In genomic region chr5:116084231-116084630, GRCh38 we compare ENCODE assay signal across 9 cellular contexts. TPM values are rescaled to one million over a fixed set of nuclear protein-coding genes. Genes with fewer than 3 reads are reported as not detected.
A peak's percentile ranks its signal among the peaks of the same experiment; 100 is the strongest.
DNase-seq lines count a peak whose midpoint lies in the region; ATAC-seq and TF ChIP-seq lines count a peak whose summit lies in the region.
"Had no signal": no experiment of that assay in that cellular context is flagged by ENCODE, and none has a peak within 500 bp of the region (broad histone marks: within the 10 kb centered on the region; RNA-seq: fewer than 3 reads in every experiment).

No MANE protein-coding gene starts in this region.

- H3F3A ChIP-seq in MM.1S (ENCODE audit: insufficient read depth, low read length) = no peaks in the 10 kb centered on the region

- H3K27me3 ChIP-seq in MM.1S (replicated peaks; ENCODE audit: insufficient read depth, low read length) (no peaks in the 10 kb centered on the region), foreskin keratinocyte (no peaks in the 10 kb centered on the region)

- H3K4me2 ChIP-seq in MM.1S (ENCODE audit: low read depth, low read length) = peak overlapping the region; percentile 93

- H3K36me3 ChIP-seq in HEK293 (ENCODE audit: control insufficient read depth in 2 of 2, insufficient read depth in 1 of 2, low read length in 2 of 2) = no peaks in the 10 kb centered on the region
- no peaks in the 10 kb centered on the region for H3K36me3 ChIP-seq in MM.1S (replicated peaks; ENCODE audit: insufficient read depth, low read length)

- H3K4me1 Mint-ChIP-seq in activated T-cell treated with anti-CD3 and anti-CD28 coated beads, Interleukin-2, amount 50 U/mL, for 24 hours (ENCODE audit: low read depth) = peaks cover 48% of the 10 kb centered on the region
- peaks cover 25% of the 10 kb centered on the region for H3K4me1 Mint-ChIP-seq in osteocyte (ENCODE audit: unreplicated experiment)

- H3K9me3 ChIP-seq in HEK293 (ENCODE audit: control insufficient read depth, insufficient read depth, low read depth, low read length) = no peaks in the 10 kb centered on the region
- no peaks in the 10 kb centered on the region for H3K9me3 ChIP-seq in MM.1S (replicated peaks; ENCODE audit: insufficient read depth, low read length)

- CTCF ChIA-PET in HEK293 (lab: Yijun Ruan, JAX) = no interaction called here

- H4K20me1 ChIP-seq in MM.1S (ENCODE audit: insufficient read depth, low read length) = no peaks in the 10 kb centered on the region

- H2AFZ ChIP-seq in MM.1S (ENCODE audit: low read length) = peak overlapping the region; percentile 49

- H3K79me2 ChIP-seq in MM.1S (ENCODE audit: low read length) = peaks cover 15% of the 10 kb centered on the region

- DNase-seq in NCI-H2227 (lab: John Stamatoyannopoulos, UW; ENCODE audit: unreplicated experiment) = peak; percentile 9
- no peak for DNase-seq in NCI-H2227 treated with DMSO at 0.1 percent for 48 hours (lab: John Stamatoyannopoulos, UW)
- DNase-seq in MM.1S = no peak
- peak; percentile 52 for DNase-seq in activated T-cell treated with anti-CD3 and anti-CD28 coated beads, Interleukin-2, amount 50 U/mL, for 24 hours
- peak; percentile 29 to 38 for DNase-seq in foreskin keratinocyte
- DNase-seq in osteocyte (ENCODE audit: extremely low spot score, unreplicated experiment) = no peak
- DNase-seq in GM19238 (ENCODE audit: insufficient read length, low spot score) = no peak

- POLR2A ChIA-PET in HEK293 (lab: Yijun Ruan, JAX) = interaction anchor here (0.6 to 2.3 kb wide), 4 partner anchors 8 to 408 kb away, joined by 3 to 7 read pairs (median 4); partner anchors contain the start of gene ATG12

- H3K9me3 Mint-ChIP-seq in activated T-cell treated with anti-CD3 and anti-CD28 coated beads, Interleukin-2, amount 50 U/mL, for 24 hours = no peaks in the 10 kb centered on the region
- H3K9me3 Mint-ChIP-seq in osteocyte (ENCODE audit: unreplicated experiment) = peaks cover 15% of the 10 kb centered on the region

- ATAC-seq in foreskin keratinocyte = peak; percentile 63

- H3K27me3 Mint-ChIP-seq in activated T-cell treated with anti-CD3 and anti-CD28 coated beads, Interleukin-2, amount 50 U/mL, for 24 hours = no peaks in the 10 kb centered on the region
- H3K27me3 Mint-ChIP-seq in osteocyte (ENCODE audit: unreplicated experiment) = no peaks in the 10 kb centered on the region

- H3K36me3 Mint-ChIP-seq in activated T-cell treated with anti-CD3 and anti-CD28 coated beads, Interleukin-2, amount 50 U/mL, for 24 hours (ENCODE audit: low read depth) = peaks cover 47% of the 10 kb centered on the region
- peaks cover 20% of the 10 kb centered on the region for H3K36me3 Mint-ChIP-seq in osteocyte (ENCODE audit: unreplicated experiment)

- H3K27ac Mint-ChIP-seq in activated T-cell treated with anti-CD3 and anti-CD28 coated beads, Interleukin-2, amount 50 U/mL, for 24 hours = peak overlapping the region; percentile 94
- peak overlapping the region; percentile 93 for H3K27ac Mint-ChIP-seq in osteocyte (ENCODE audit: unreplicated experiment)

- H3K27ac ChIP-seq in HEK293 (ENCODE audit: extremely low read depth, low read depth, low read length) = no peak overlapping the region
- H3K27ac ChIP-seq in MM.1S (ENCODE audit: low read length) = no peak overlapping the region
- H3K27ac ChIP-seq in foreskin keratinocyte = peak overlapping the region; percentile 56

- no peaks in the 10 kb centered on the region for H3K9me2 ChIP-seq in MM.1S (replicated peaks; ENCODE audit: insufficient read depth, low read length)

- peak overlapping the region; percentile 84; the same call in 1 of the 2 replicates for H3K9ac ChIP-seq in MM.1S (ENCODE audit: low read length)

- TF ChIP-seq CTCF in HEK293 (tag by site-specific recombination; IDR thresholded peaks at IDR 0.05) (no peak), MM.1S (IDR thresholded peaks at IDR 0.05; ENCODE audit: low read length) (no peak), foreskin keratinocyte (conservative IDR thresholded peaks at IDR 0.05) (no peak), osteocyte (IDR thresholded peaks at IDR 0.05) (no peak)

- H3K4me3 Mint-ChIP-seq in activated T-cell treated with anti-CD3 and anti-CD28 coated beads, Interleukin-2, amount 50 U/mL, for 24 hours = peak overlapping the region; percentile 88
- peak overlapping the region; percentile 82 for H3K4me3 Mint-ChIP-seq in osteocyte (ENCODE audit: unreplicated experiment)

- H3K4me3 ChIP-seq in HEK293 (ENCODE audit: low read depth, low read length) (peak overlapping the region; percentile 64), MM.1S (ENCODE audit: low read length) (peak overlapping the region; percentile 85)

- H3K4me1 ChIP-seq in HEK293 (ENCODE audit: control insufficient read depth, insufficient read depth, low read length) (no peaks in the 10 kb centered on the region), MM.1S (ENCODE audit: low read length) (peaks cover 6% of the 10 kb centered on the region; the same call in 1 of the 2 replicates), foreskin keratinocyte (peaks cover 15% of the 10 kb centered on the region)

TF ChIP-seq in HEK293, 187 proteins besides CTCF, POLR2A, EP300 and RAD21:
- TF ChIP-seq PRDM10 (tag by site-specific recombination; IDR thresholded peaks at IDR 0.05) (0 out of 2 replicates have a peak, but pooled peaks have one; percentile 21), ZNF837 (tag by site-specific recombination; IDR thresholded peaks at IDR 0.05) (no peak)

RNA-seq across cellular contexts. Expression of gene COMMD10, which starts 0.6 kb away (rescaled TPM):
- total RNA-seq in foreskin keratinocyte (20.3 and 21.6 TPM in 2 replicates), osteocyte (21.2 and 26.3 TPM in 2 replicates)
- polyA plus RNA-seq in foreskin keratinocyte = 16.5 and 19.0 TPM in 2 replicates

RNA-seq across cellular contexts. Expression of gene ARL14EPL, which starts 52.0 kb away (rescaled TPM):
- total RNA-seq in foreskin keratinocyte (not detected in 2 replicates), osteocyte (not detected in 2 replicates)
- polyA plus RNA-seq in foreskin keratinocyte = not detected in 2 replicates
- total RNA-seq: frontal cortex had no signal

Comparison
In these comparisons a context has a peak if more than half of its experiments do, and no peak if none do; other contexts are left out.
1. DNase-seq: peak in NCI-H2227 (single experiment), activated T-cell treated with anti-CD3 and anti-CD28 coated beads, Interleukin-2, amount 50 U/mL, for 24 hours (single experiment) and foreskin keratinocyte (2 of 2); none in NCI-H2227 treated with DMSO at 0.1 percent for 48 hours (single experiment), MM.1S (single experiment), osteocyte (single experiment) and GM19238 (single experiment).